In the genomic region with DNA sequence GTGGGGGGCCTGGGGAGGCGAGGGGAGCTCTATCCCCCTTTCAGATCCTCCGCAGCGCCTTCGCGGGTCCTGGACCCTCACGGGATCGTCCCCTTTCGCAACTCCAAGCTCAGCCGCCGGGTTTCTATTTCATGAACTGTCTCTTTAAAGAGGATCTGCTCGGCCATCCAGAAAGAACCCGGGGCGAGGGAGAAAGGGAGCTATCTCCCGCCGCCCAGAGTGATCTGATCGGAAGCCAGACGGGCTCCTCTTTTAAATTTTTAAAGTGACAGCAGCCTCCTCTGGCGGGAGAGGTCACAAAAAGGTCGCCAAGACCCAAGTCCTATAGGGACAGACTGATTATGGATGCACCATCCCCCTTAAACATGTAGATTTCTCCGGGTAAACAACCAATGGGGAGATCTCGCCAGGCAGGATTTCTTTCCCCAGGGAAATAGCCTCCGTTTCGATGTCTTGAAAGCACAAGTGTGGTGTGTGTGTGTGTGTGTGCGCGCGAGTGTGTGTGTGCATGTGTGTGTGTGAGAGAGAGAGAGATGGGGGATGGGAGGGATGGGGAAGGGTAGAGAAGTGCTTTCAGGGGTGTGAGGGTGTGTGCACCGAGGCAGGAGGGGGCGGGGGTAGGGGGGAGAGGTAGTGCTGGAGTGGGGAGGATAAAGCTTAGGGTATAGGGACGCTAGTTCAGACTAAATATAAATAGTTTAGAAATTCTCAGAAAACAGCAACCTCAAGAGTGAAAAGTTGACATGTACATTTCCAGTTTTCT, we compare ENCODE assay signal across 1 cellular context.
TF ChIP-seq lines count a peak whose summit lies in the region.

No MANE protein-coding gene starts in this region.

TF ChIP-seq in HEK293, 187 proteins besides CTCF, POLR2A, EP300 and RAD21 (continued from another document and continues in another):
- TF ChIP-seq ZBTB49 (tag by site-specific recombination; IDR thresholded peaks at IDR 0.05; ENCODE audit: low read depth) (no peak), ZNF677 (tag by site-specific recombination; IDR thresholded peaks at IDR 0.05) (no peak), ZBTB7A (tag by site-specific recombination; IDR thresholded peaks at IDR 0.05; ENCODE audit: low read depth) (peak; percentile 65; the same call in 1 of the 2 replicates), ZNF600 (tag by site-specific recombination; IDR thresholded peaks at IDR 0.05) (peak; percentile 68; the same call in 1 of the 2 replicates), BCL6B (tag by site-specific recombination; IDR thresholded peaks at IDR 0.05) (peak; percentile 76; the same call in 1 of the 2 replicates), ZNF175 (tag by site-specific recombination; IDR thresholded peaks at IDR 0.05) (no peak), BCL11B (tag by site-specific recombination; IDR thresholded peaks at IDR 0.05; ENCODE audit: low read depth) (peak; percentile 94), ZNF514 (tag by site-specific recombination; IDR thresholded peaks at IDR 0.05) (no peak), ZNF785 (tag by site-specific recombination; IDR thresholded peaks at IDR 0.05) (no peak), ZNF704 (tag by site-specific recombination; IDR thresholded peaks at IDR 0.05) (no peak), ZNF707 (tag by site-specific recombination; IDR thresholded peaks at IDR 0.05) (no peak), ZBTB11 (tag by site-specific recombination; conservative IDR thresholded peaks at IDR 0.05; ENCODE audit: low read depth) (0 out of 2 replicates have a peak, but pooled peaks have one; percentile 20), ZNF621 (tag by site-specific recombination; IDR thresholded peaks at IDR 0.05) (no peak), ZNF639 (tag by site-specific recombination; IDR thresholded peaks at IDR 0.05) (peak; percentile 59; the same call in 1 of the 2 replicates), SP2 (tag by site-specific recombination; IDR thresholded peaks at IDR 0.05) (0 out of 2 replicates have a peak, but pooled peaks have one; percentile 26), ZSCAN4 (tag by site-specific recombination; IDR thresholded peaks at IDR 0.05) (peak; percentile 99), HOXA7 (CRISPR knock-in tag; IDR thresholded peaks at IDR 0.05; ENCODE audit: borderline replicate concordance) (no peak), ZNF544 (tag by site-specific recombination; IDR thresholded peaks at IDR 0.05) (no peak), ZNF776 (tag by site-specific recombination; IDR thresholded peaks at IDR 0.05; ENCODE audit: borderline replicate concordance) (no peak), ZNF391 (tag by site-specific recombination; IDR thresholded peaks at IDR 0.05; ENCODE audit: borderline replicate concordance, low read depth) (no peak), SETDB1 (IDR thresholded peaks at IDR 0.05; ENCODE audit: insufficient read length, low read length) (no peak), ZNF580 (tag by site-specific recombination; IDR thresholded peaks at IDR 0.05) (peak; percentile 90), ELK4 (IDR thresholded peaks at IDR 0.05; ENCODE audit: borderline replicate concordance, low read depth, low read length) (no peak), ZBTB21 (tag by site-specific recombination; IDR thresholded peaks at IDR 0.05) (no peak), ZNF324 (tag by site-specific recombination; IDR thresholded peaks at IDR 0.05) (peak; percentile 68; the same call in 1 of the 2 replicates)
- TF ChIP-seq, protein P1, sequence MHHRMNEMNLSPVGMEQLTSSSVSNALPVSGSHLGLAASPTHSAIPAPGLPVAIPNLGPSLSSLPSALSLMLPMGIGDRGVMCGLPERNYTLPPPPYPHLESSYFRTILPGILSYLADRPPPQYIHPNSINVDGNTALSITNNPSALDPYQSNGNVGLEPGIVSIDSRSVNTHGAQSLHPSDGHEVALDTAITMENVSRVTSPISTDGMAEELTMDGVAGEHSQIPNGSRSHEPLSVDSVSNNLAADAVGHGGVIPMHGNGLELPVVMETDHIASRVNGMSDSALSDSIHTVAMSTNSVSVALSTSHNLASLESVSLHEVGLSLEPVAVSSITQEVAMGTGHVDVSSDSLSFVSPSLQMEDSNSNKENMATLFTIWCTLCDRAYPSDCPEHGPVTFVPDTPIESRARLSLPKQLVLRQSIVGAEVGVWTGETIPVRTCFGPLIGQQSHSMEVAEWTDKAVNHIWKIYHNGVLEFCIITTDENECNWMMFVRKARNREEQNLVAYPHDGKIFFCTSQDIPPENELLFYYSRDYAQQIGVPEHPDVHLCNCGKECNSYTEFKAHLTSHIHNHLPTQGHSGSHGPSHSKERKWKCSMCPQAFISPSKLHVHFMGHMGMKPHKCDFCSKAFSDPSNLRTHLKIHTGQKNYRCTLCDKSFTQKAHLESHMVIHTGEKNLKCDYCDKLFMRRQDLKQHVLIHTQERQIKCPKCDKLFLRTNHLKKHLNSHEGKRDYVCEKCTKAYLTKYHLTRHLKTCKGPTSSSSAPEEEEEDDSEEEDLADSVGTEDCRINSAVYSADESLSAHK (tag by site-specific recombination; IDR thresholded peaks at IDR 0.05) = peak; percentile 72
- TF ChIP-seq, protein P2, sequence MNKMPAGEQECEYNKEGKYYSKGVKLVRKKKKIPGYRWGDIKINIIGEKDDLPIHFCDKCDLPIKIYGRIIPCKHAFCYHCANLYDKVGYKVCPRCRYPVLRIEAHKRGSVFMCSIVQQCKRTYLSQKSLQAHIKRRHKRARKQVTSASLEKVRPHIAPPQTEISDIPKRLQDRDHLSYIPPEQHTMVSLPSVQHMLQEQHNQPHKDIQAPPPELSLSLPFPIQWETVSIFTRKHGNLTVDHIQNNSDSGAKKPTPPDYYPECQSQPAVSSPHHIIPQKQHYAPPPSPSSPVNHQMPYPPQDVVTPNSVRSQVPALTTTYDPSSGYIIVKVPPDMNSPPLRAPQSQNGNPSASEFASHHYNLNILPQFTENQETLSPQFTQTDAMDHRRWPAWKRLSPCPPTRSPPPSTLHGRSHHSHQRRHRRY (tag by site-specific recombination; IDR thresholded peaks at IDR 0.05) = no peak
